In genomic region chr9:94666364-94667099, GRCh38 we compare ENCODE assay signal across 24 cellular contexts. TPM values are rescaled to one million over a fixed set of nuclear protein-coding genes. Genes with fewer than 3 reads are reported as not detected.
"Had no signal": no experiment of that assay in that cellular context is flagged by ENCODE, and none has a peak within 500 bp of the region (broad histone marks: within the 10 kb centered on the region; RNA-seq: fewer than 3 reads in every experiment).

No MANE protein-coding gene starts in this region.

- H3K4me3 ChIP-seq: right atrium auricular region, thyroid gland had no signal

- H3K27ac Mint-ChIP-seq: activated naive CD4-positive, alpha-beta T cell treated with anti-CD3 and anti-CD28 coated beads, Interleukin-2, amount 50 U/mL, for 72 hours; activated T-cell treated with anti-CD3 and anti-CD28 coated beads, Interleukin-2, amount 50 U/mL, for 24 hours; activated T-helper 17 cell treated with anti-CD3 and anti-CD28 coated beads, Interleukin-2, amount 50 U/mL, for 72 hours; stimulated activated naive CD8-positive, alpha-beta T cell treated with anti-CD3 and anti-CD28 coated beads, Interleukin-15, Interleukin-2, amounts not matched to agents 100 ng/mL and 50 ng/mL, for 24 hours; T-cell; T-helper 2 cell treated with Interferon-gamma antibody and Interleukin-4, amounts not matched to agents 5 μg/mL and 100 μg/mL, for 36 hours had no signal

- H3K27ac ChIP-seq: brain microvascular endothelial cell, foreskin keratinocyte, right atrium auricular region, thyroid gland, WERI-Rb-1 had no signal

- H3K9me3 Mint-ChIP-seq: activated naive CD4-positive, alpha-beta T cell treated with anti-CD3 and anti-CD28 coated beads, Interleukin-2, amount 50 U/mL, for 72 hours; activated T-cell treated with anti-CD3 and anti-CD28 coated beads, Interleukin-2, amount 50 U/mL, for 24 hours; activated T-helper 17 cell treated with anti-CD3 and anti-CD28 coated beads, Interleukin-2, amount 50 U/mL, for 72 hours; stimulated activated naive CD8-positive, alpha-beta T cell treated with anti-CD3 and anti-CD28 coated beads, Interleukin-15, Interleukin-2, amounts not matched to agents 100 ng/mL and 50 ng/mL, for 24 hours; T-cell; T-helper 2 cell treated with Interferon-gamma antibody and Interleukin-4, amounts not matched to agents 5 μg/mL and 100 μg/mL, for 36 hours had no signal

- H3K4me1 ChIP-seq: foreskin keratinocyte, thyroid gland had no signal

- DNase-seq: activated CD4-positive, alpha-beta T cell treated with anti-CD3 and anti-CD28 coated beads for 1 hour; activated CD8-positive, alpha-beta memory T cell treated with anti-CD3 and anti-CD28 coated beads for 24 hours; activated CD8-positive, alpha-beta memory T cell treated with anti-CD3 and anti-CD28 coated beads, Interleukin-2, amount 50 U/mL, for 4 hours; activated T-cell treated with anti-CD3 and anti-CD28 coated beads, Interleukin-2, amount 50 U/mL, for 24 hours; aorta; brain microvascular endothelial cell; caudate nucleus; dermis blood vessel endothelial cell; effector memory CD4-positive, alpha-beta T cell; foreskin keratinocyte; hippocampal formation; mesenchymal stem cell; stimulated activated CD4-positive, alpha-beta T cell treated with anti-CD3 and anti-CD28 coated beads, Interleukin-1b, Interleukin-23, amount 100 ng/mL, for 48 hours; substantia nigra; T-cell; thyroid gland; WERI-Rb-1 had no signal

- H3K9me3 ChIP-seq: right atrium auricular region, thyroid gland had no signal

- ATAC-seq: activated naive CD4-positive, alpha-beta T cell treated with anti-CD3 and anti-CD28 coated beads, Interleukin-2, amount 50 U/mL, for 72 hours; activated T-helper 17 cell treated with anti-CD3 and anti-CD28 coated beads, Interleukin-2, amount 50 U/mL, for 72 hours; foreskin keratinocyte; T-cell had no signal

- H3K36me3 Mint-ChIP-seq: activated naive CD4-positive, alpha-beta T cell treated with anti-CD3 and anti-CD28 coated beads, Interleukin-2, amount 50 U/mL, for 72 hours; T-cell had no signal

- H3K4me3 Mint-ChIP-seq: activated T-cell treated with anti-CD3 and anti-CD28 coated beads, Interleukin-2, amount 50 U/mL, for 24 hours; activated T-helper 17 cell treated with anti-CD3 and anti-CD28 coated beads, Interleukin-2, amount 50 U/mL, for 72 hours; stimulated activated naive CD8-positive, alpha-beta T cell treated with anti-CD3 and anti-CD28 coated beads, Interleukin-15, Interleukin-2, amounts not matched to agents 100 ng/mL and 50 ng/mL, for 24 hours; T-cell; T-helper 2 cell treated with Interferon-gamma antibody and Interleukin-4, amounts not matched to agents 5 μg/mL and 100 μg/mL, for 36 hours had no signal

- H3K27me3 Mint-ChIP-seq: progenitor cell of endocrine pancreas; stimulated activated naive CD8-positive, alpha-beta T cell treated with anti-CD3 and anti-CD28 coated beads, Interleukin-15, Interleukin-2, amounts not matched to agents 100 ng/mL and 50 ng/mL, for 24 hours had no signal

- H3K27me3 ChIP-seq: brain microvascular endothelial cell, foreskin keratinocyte, right atrium auricular region, thyroid gland had no signal

- H3K36me3 ChIP-seq: brain microvascular endothelial cell, right atrium auricular region, thyroid gland, WERI-Rb-1 had no signal

RNA-seq across cellular contexts. Expression of gene FBP1, which starts 27.2 kb away (rescaled TPM):
- total RNA-seq: foreskin keratinocyte had no signal
- polyA plus RNA-seq: foreskin keratinocyte, neural cell had no signal
